In genomic region chr2:210496512-210496911, GRCh38 we compare ENCODE assay signal across 11 cellular contexts. TPM values are rescaled to one million over a fixed set of nuclear protein-coding genes. Genes with fewer than 3 reads are reported as not detected.
A peak's percentile ranks its signal among the peaks of the same experiment; 100 is the strongest.
DNase-seq lines count a peak whose midpoint lies in the region; ATAC-seq lines count a peak whose summit lies in the region.
"Had no signal": no experiment of that assay in that cellular context is flagged by ENCODE, and none has a peak within 500 bp of the region (broad histone marks: within the 10 kb centered on the region; RNA-seq: fewer than 3 reads in every experiment).

No MANE protein-coding gene starts in this region.

- intact Hi-C loops in Right ventricle myocardium inferior (cut with DNase I): no loop called here

- DNase-seq in SKM-1 (lab: John Stamatoyannopoulos, UW; ENCODE audit: unreplicated experiment) (peak; percentile 59), Right ventricle myocardium inferior (ENCODE audit: missing footprints) (no peak), KBM-7 (no peak), NCI-H2107 treated with DMSO at 0.1 percent for 48 hours (lab: John Stamatoyannopoulos, UW; ENCODE audit: unreplicated experiment) (no peak), cerebellar cortex (ENCODE audit: low spot score) (no peak)
- DNase-seq: activated CD4-positive, alpha-beta T cell treated with anti-CD3 and anti-CD28 coated beads, Interleukin-2, amount 50 U/mL, for 1 hour; stimulated activated naive CD4-positive, alpha-beta T cell had no signal

- ATAC-seq in GM18511 (IDR thresholded peaks at IDR 0.05; ENCODE audit: unreplicated experiment): peak; percentile 91
- ATAC-seq in GM21526 (IDR thresholded peaks at IDR 0.05; ENCODE audit: low FRiP score, unreplicated experiment): peak; percentile 88
- ATAC-seq in HG03097 (IDR thresholded peaks at IDR 0.05; ENCODE audit: low FRiP score, unreplicated experiment): peak; percentile 80
- ATAC-seq in Right ventricle myocardium inferior: no peak
- ATAC-seq: K562 had no signal

- in situ Hi-C loops in KBM-7 (cut with MboI; ENCODE audit: low pct_unique_long_range_greater_than_20kb, low sequenced_read_pairs): no loop called here

RNA-seq across cellular contexts. Expression of gene LANCL1, which starts 20.0 kb away (rescaled TPM):
- total RNA-seq in Right ventricle myocardium inferior: 53.5 TPM

RNA-seq across cellular contexts. Expression of gene CPS1, which starts 59.9 kb away (rescaled TPM):
- 3.0 TPM for total RNA-seq in Right ventricle myocardium inferior
